2 cellular contexts compared by ENCODE assay signal in genomic region chr2:226181909-226182308, GRCh38.
TF ChIP-seq lines count a peak whose summit lies in the region.

No MANE protein-coding gene starts in this region.

TF ChIP-seq in HCT116, 20 proteins besides CTCF, POLR2A, EP300 and RAD21:
- TF ChIP-seq MAX (IDR thresholded peaks at IDR 0.05) (peak; percentile 15; the same call in 1 of the 2 replicates), CEBPB (IDR thresholded peaks at IDR 0.05; ENCODE audit: low read depth) (no peak), ZFX (IDR thresholded peaks at IDR 0.05) (no peak), TCF7L2 (IDR thresholded peaks at IDR 0.05; ENCODE audit: borderline replicate concordance, extremely low read depth, insufficient read depth, insufficient read length) (no peak), POLR2AphosphoS5 (IDR thresholded peaks at IDR 0.05; ENCODE audit: low read depth, low read length) (0 out of 2 replicates have a peak, but pooled peaks have one; percentile 30), REST (IDR thresholded peaks at IDR 0.05; ENCODE audit: low read depth) (no peak)

TF ChIP-seq in IMR-90, 13 proteins besides CTCF, POLR2A, EP300 and RAD21 (continued from another document):
- TF ChIP-seq RCOR1 (IDR thresholded peaks at IDR 0.05; ENCODE audit: insufficient replicate concordance, low read length) (no peak), BHLHE40 (IDR thresholded peaks at IDR 0.05; ENCODE audit: low read depth, low read length) (no peak), RFX5 (IDR thresholded peaks at IDR 0.05; ENCODE audit: low read depth, low read length) (no peak), MAFK (IDR thresholded peaks at IDR 0.05; ENCODE audit: low read depth, low read length) (no peak), MXI1 (IDR thresholded peaks at IDR 0.05; ENCODE audit: borderline replicate concordance, low read depth, low read length) (no peak), ELK1 (IDR thresholded peaks at IDR 0.05; ENCODE audit: borderline replicate concordance, low read depth, low read length) (no peak), CEBPB (IDR thresholded peaks at IDR 0.05; ENCODE audit: low read depth, low read length) (no peak), MAZ (IDR thresholded peaks at IDR 0.05; ENCODE audit: borderline replicate concordance, low read depth, low read length) (no peak), USF2 (IDR thresholded peaks at IDR 0.05; ENCODE audit: low read depth, low read length) (no peak), CHD1 (IDR thresholded peaks at IDR 0.05; ENCODE audit: low read depth, low read length) (no peak)
